17 cellular contexts compared by ENCODE assay signal in the genomic region with DNA sequence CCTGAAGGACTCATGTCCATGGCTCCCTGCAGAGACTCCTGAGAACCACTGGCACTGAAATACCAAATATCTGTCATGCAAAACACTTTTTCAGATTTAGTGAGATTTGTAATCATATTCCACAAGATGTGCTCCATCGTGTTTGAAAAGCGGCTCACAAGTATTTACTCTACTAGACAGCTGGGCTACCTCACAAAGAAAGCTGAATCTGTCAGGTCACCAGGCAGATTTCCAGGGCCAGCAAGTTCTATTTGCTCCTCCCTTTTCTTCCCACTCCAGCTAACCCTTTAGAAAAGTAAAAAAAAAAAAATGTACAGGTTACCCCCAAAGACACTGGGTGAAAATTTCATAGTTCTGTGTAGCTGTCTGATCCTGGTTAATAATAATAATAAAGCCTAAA. TPM values are rescaled to one million over a fixed set of nuclear protein-coding genes. Genes with fewer than 3 reads are reported as not detected.
DNase-seq lines count a peak whose midpoint lies in the region; ATAC-seq and TF ChIP-seq lines count a peak whose summit lies in the region.
"Had no signal": no experiment of that assay in that cellular context is flagged by ENCODE, and none has a peak within 500 bp of the region (broad histone marks: within the 10 kb centered on the region; RNA-seq: fewer than 3 reads in every experiment).

No MANE protein-coding gene starts in this region.

- no peaks in the 10 kb centered on the region for H3K9me3 ChIP-seq in mammary epithelial cell (replicated peaks; ENCODE audit: insufficient read depth, low read length)
- no peaks in the 10 kb centered on the region for H3K9me3 ChIP-seq in breast epithelium
- H3K9me3 ChIP-seq: mucosa of descending colon had no signal

- no peak overlapping the region for H3K4me2 ChIP-seq in mammary epithelial cell (ENCODE audit: insufficient read depth, low read depth, low read length)

- peaks cover 66% of the 10 kb centered on the region for H3K4me1 Mint-ChIP-seq in stimulated activated effector memory CD8-positive, alpha-beta T cell treated with anti-CD3 and anti-CD28 coated beads, Interleukin-12 subunit alpha, Interleukin-12 subunit beta, amount 100 ng/mL, for 72 hours

- BruUV-seq in mammary epithelial cell (replicated peaks; lab: Mats Ljungman, UMichigan), result no TSS peak

- no peak for ATAC-seq in stimulated activated effector memory CD8-positive, alpha-beta T cell treated with anti-CD3 and anti-CD28 coated beads, Interleukin-12 subunit alpha, Interleukin-12 subunit beta, amount 100 ng/mL, for 72 hours
- ATAC-seq in SK-N-SH treated with all-trans-retinoic acid at 6 μM for 48 hours (no peak), GM19328 (IDR thresholded peaks at IDR 0.05; ENCODE audit: unreplicated experiment) (no peak)
- ATAC-seq: GM12878, mucosa of descending colon had no signal

- in situ Hi-C loops in mammary epithelial cell (cut with MboI; ENCODE audit: low sequenced_read_pairs in 2 of 2), result no loop called here

- H4K20me1 ChIP-seq in mammary epithelial cell (ENCODE audit: insufficient read depth, low read length), result no peaks in the 10 kb centered on the region

- H3K36me3 ChIP-seq in mammary epithelial cell (ENCODE audit: insufficient read depth, low read length), result no peaks in the 10 kb centered on the region
- no peaks in the 10 kb centered on the region for H3K36me3 ChIP-seq in breast epithelium

- TF ChIP-seq POLR2A in breast epithelium (IDR thresholded peaks at IDR 0.05), result no peak

- DNase-seq in mammary epithelial cell (peak; percentile 20), breast epithelium (ENCODE audit: low spot score in 2 of 2) (no peak), NCI-H345 (lab: John Stamatoyannopoulos, UW) (peak; percentile 42), choroid plexus epithelial cell (ENCODE audit: low read depth) (peak; percentile 45), NCI-H2081 treated with DMSO at 0.1 percent for 48 hours (lab: John Stamatoyannopoulos, UW) (no peak)
- DNase-seq in stimulated activated effector memory CD8-positive, alpha-beta T cell treated with anti-CD3 and anti-CD28 coated beads, Interleukin-12 subunit alpha, Interleukin-12 subunit beta, amount 100 ng/mL, for 72 hours (ENCODE audit: low spot score in 2 of 2), result no peak
- DNase-seq: activated CD4-positive, alpha-beta T cell treated with anti-CD3 and anti-CD28 coated beads, Interleukin-2, amount 50 U/mL, for 48 hours; foreskin melanocyte; GM23248; mucosa of descending colon; NCI-H446 treated with DMSO at 0.1 percent for 48 hours; stimulated activated CD4-positive, alpha-beta T cell treated with anti-CD3 and anti-CD28 coated beads, Interleukin-1b, Interleukin-23, amount 100 ng/mL, for 48 hours; T-helper 9 cell had no signal

- H3K4me3 ChIP-seq in mammary epithelial cell (replicated peaks in 1 of 3; ENCODE audit: insufficient read depth in 1 of 3, low read depth in 2 of 3, low read length in 3 of 3), result no peak overlapping the region
- H3K4me3 ChIP-seq in breast epithelium, result no peak overlapping the region
- H3K4me3 ChIP-seq in choroid plexus epithelial cell (ENCODE audit: low read depth, low read length), result no peak overlapping the region
- H3K4me3 ChIP-seq: coronary artery, GM12878, GM23248, mucosa of descending colon had no signal

- H3K27me3 ChIP-seq in mammary epithelial cell (ENCODE audit: insufficient read depth, low read length) (no peaks in the 10 kb centered on the region), breast epithelium (no peaks in the 10 kb centered on the region)

- CTCF ChIA-PET in mammary epithelial cell (lab: Charles Lee; ENCODE audit: low non-redundant PET), result no interaction called here

- no peak overlapping the region for H3K9ac ChIP-seq in mammary epithelial cell (ENCODE audit: insufficient read depth, low read length)
- H3K9ac ChIP-seq: GM23248 had no signal

- intact Hi-C loops in mammary epithelial cell (cut with micrococcal nuclease), result no loop called here
- intact Hi-C loops in breast epithelium (cut with DNase I; ENCODE audit: low total_unique reads), result no loop called here

- H3K27ac ChIP-seq in mammary epithelial cell (ENCODE audit: insufficient read depth, low read depth, low read length), result no peak overlapping the region
- no peak overlapping the region for H3K27ac ChIP-seq in breast epithelium
- H3K27ac ChIP-seq: coronary artery, GM23248 had no signal

- H3K9me3 Mint-ChIP-seq in stimulated activated effector memory CD8-positive, alpha-beta T cell treated with anti-CD3 and anti-CD28 coated beads, Interleukin-12 subunit alpha, Interleukin-12 subunit beta, amount 100 ng/mL, for 72 hours, result no peaks in the 10 kb centered on the region

- no peak overlapping the region for H2AFZ ChIP-seq in mammary epithelial cell (ENCODE audit: low read depth, low read length)
- H2AFZ ChIP-seq: GM23248 had no signal

- peak overlapping the region; percentile 84 for H3K27ac Mint-ChIP-seq in stimulated activated effector memory CD8-positive, alpha-beta T cell treated with anti-CD3 and anti-CD28 coated beads, Interleukin-12 subunit alpha, Interleukin-12 subunit beta, amount 100 ng/mL, for 72 hours

- dilution Hi-C loops in mammary epithelial cell (cut with HindIII; ENCODE audit: low sequenced_read_pairs), result no loop called here

- H3K4me1 ChIP-seq in mammary epithelial cell (ENCODE audit: insufficient read depth, low read length) (peaks cover 3% of the 10 kb centered on the region), breast epithelium (no peaks in the 10 kb centered on the region)

- H3K36me3 Mint-ChIP-seq in stimulated activated effector memory CD8-positive, alpha-beta T cell treated with anti-CD3 and anti-CD28 coated beads, Interleukin-12 subunit alpha, Interleukin-12 subunit beta, amount 100 ng/mL, for 72 hours, result peaks cover 100% of the 10 kb centered on the region

- no peak overlapping the region for H3K4me3 Mint-ChIP-seq in stimulated activated effector memory CD8-positive, alpha-beta T cell treated with anti-CD3 and anti-CD28 coated beads, Interleukin-12 subunit alpha, Interleukin-12 subunit beta, amount 100 ng/mL, for 72 hours

- TF ChIP-seq CTCF in mammary epithelial cell (conservative IDR thresholded peaks at IDR 0.05 in 1 of 2, IDR thresholded peaks at IDR 0.05 in 1 of 2; ENCODE audit: extremely low read depth in 1 of 2, insufficient read depth in 1 of 2, low read depth in 1 of 2, low read length in 2 of 2) (no peak), breast epithelium (IDR thresholded peaks at IDR 0.05) (no peak), choroid plexus epithelial cell (conservative IDR thresholded peaks at IDR 0.05; ENCODE audit: low read depth, low read length) (no peak)

- no peaks in the 10 kb centered on the region for H3K79me2 ChIP-seq in mammary epithelial cell (ENCODE audit: insufficient read depth, low read length)

- 51% methylated on average over 2 of the region's 2 CpGs for WGBS in mammary epithelial cell (ENCODE audit: low coverage, missing lambda C conversion rate)

TF ChIP-seq in SK-N-SH treated with all-trans-retinoic acid at 6 μM for 48 hours, 23 proteins besides CTCF, POLR2A, EP300 and RAD21 (continues in another document):
- TF ChIP-seq ARNTL (CRISPR knock-in tag; IDR thresholded peaks at IDR 0.05; ENCODE audit: borderline replicate concordance, low read depth) (no peak), TCF4 (CRISPR knock-in tag; IDR thresholded peaks at IDR 0.05; ENCODE audit: borderline replicate concordance) (no peak), GLIS3 (CRISPR knock-in tag; IDR thresholded peaks at IDR 0.05) (no peak), TOX (CRISPR knock-in tag; IDR thresholded peaks at IDR 0.05; ENCODE audit: borderline replicate concordance) (no peak), BACH2 (CRISPR knock-in tag; IDR thresholded peaks at IDR 0.05; ENCODE audit: borderline replicate concordance) (no peak), ISL1 (CRISPR knock-in tag; IDR thresholded peaks at IDR 0.05) (no peak), ZC3H10 (CRISPR knock-in tag; IDR thresholded peaks at IDR 0.05) (no peak), ZNF565 (CRISPR knock-in tag; conservative IDR thresholded peaks at IDR 0.05; ENCODE audit: low read depth) (no peak), PPARA (CRISPR knock-in tag; IDR thresholded peaks at IDR 0.05; ENCODE audit: borderline replicate concordance) (no peak), CSDC2 (CRISPR knock-in tag; IDR thresholded peaks at IDR 0.05) (no peak)
- TF ChIP-seq, protein P1, sequence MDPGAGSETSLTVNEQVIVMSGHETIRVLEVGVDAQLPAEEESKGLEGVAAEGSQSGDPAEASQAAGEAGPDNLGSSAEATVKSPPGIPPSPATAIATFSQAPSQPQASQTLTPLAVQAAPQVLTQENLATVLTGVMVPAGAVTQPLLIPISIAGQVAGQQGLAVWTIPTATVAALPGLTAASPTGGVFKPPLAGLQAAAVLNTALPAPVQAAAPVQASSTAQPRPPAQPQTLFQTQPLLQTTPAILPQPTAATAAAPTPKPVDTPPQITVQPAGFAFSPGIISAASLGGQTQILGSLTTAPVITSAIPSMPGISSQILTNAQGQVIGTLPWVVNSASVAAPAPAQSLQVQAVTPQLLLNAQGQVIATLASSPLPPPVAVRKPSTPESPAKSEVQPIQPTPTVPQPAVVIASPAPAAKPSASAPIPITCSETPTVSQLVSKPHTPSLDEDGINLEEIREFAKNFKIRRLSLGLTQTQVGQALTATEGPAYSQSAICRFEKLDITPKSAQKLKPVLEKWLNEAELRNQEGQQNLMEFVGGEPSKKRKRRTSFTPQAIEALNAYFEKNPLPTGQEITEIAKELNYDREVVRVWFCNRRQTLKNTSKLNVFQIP (CRISPR knock-in tag; IDR thresholded peaks at IDR 0.05; ENCODE audit: borderline replicate concordance, low read depth), result no peak
- TF ChIP-seq, protein P2, sequence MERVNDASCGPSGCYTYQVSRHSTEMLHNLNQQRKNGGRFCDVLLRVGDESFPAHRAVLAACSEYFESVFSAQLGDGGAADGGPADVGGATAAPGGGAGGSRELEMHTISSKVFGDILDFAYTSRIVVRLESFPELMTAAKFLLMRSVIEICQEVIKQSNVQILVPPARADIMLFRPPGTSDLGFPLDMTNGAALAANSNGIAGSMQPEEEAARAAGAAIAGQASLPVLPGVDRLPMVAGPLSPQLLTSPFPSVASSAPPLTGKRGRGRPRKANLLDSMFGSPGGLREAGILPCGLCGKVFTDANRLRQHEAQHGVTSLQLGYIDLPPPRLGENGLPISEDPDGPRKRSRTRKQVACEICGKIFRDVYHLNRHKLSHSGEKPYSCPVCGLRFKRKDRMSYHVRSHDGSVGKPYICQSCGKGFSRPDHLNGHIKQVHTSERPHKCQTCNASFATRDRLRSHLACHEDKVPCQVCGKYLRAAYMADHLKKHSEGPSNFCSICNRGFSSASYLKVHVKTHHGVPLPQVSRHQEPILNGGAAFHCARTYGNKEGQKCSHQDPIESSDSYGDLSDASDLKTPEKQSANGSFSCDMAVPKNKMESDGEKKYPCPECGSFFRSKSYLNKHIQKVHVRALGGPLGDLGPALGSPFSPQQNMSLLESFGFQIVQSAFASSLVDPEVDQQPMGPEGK (CRISPR knock-in tag; IDR thresholded peaks at IDR 0.05; ENCODE audit: borderline replicate concordance), result no peak

RNA-seq across cellular contexts. Expression of gene WIPF1, which starts 22.9 kb away (rescaled TPM):
- total RNA-seq in mammary epithelial cell (1 to 10 TPM in 1 of 2 donors, not detected in 1; 1.0 TPM), breast epithelium (10 to 100 TPM; 17.6 to 43.2 (median 24.9) TPM)
- polyA plus RNA-seq in mammary epithelial cell, result 0.08 TPM
- polyA minus RNA-seq in mammary epithelial cell, result not detected

Comparison
In these comparisons a context has a peak if more than half of its experiments do, and no peak if none do; other contexts are left out.
1. DNase-seq: peak in mammary epithelial cell (single experiment), NCI-H345 (single experiment) and choroid plexus epithelial cell (single experiment); none in breast epithelium (0 of 2), stimulated activated effector memory CD8-positive, alpha-beta T cell treated with anti-CD3 and anti-CD28 coated beads, Interleukin-12 subunit alpha, Interleukin-12 subunit beta, amount 100 ng/mL, for 72 hours (0 of 2) and NCI-H2081 treated with DMSO at 0.1 percent for 48 hours (single experiment).
2. RNA of gene WIPF1, which starts 22.9 kb away (total RNA-seq): 17.6 to 43.2 TPM in breast epithelium; 1.0 TPM in mammary epithelial cell; every median in the first group is over 4 times any median in the second.